31 cellular contexts compared by ENCODE assay signal in the genomic region with DNA sequence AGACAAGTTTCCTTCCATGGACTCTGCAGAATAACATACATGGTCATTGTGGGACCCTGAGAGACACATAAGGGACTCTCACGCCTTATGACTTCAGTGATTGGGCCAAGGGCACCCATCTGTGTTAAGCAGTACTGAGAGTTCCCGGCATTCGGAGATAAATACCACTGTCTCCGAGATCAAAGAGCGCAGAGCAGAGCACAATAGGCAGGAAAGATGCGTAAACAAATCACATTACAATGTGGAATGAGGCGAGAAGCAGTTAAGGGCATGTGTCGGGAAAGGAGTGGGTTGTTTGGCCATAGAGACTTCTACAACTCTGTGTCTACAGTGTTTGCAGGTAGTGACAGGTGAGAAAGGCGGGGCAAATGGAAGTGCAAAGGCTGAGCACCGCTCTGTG. TPM values are rescaled to one million over a fixed set of nuclear protein-coding genes. Genes with fewer than 3 reads are reported as not detected.
"Had no signal": no experiment of that assay in that cellular context is flagged by ENCODE, and none has a peak within 500 bp of the region (broad histone marks: within the 10 kb centered on the region; RNA-seq: fewer than 3 reads in every experiment).

No MANE protein-coding gene starts in this region.

- H3K36me3 Mint-ChIP-seq: immature natural killer cell; natural killer cell; stimulated activated memory B cell treated with anti-CD40 and anti-IgM and Interleukin-4, amounts not matched to agents 10 μg/mL and 1 μg/mL and 100 μg/mL, for 72 hours; type B pancreatic cell had no signal

- H3K4me3 Mint-ChIP-seq: immature natural killer cell; natural killer cell; stimulated activated memory B cell treated with anti-CD40 and anti-IgM and Interleukin-4, amounts not matched to agents 10 μg/mL and 1 μg/mL and 100 μg/mL, for 72 hours; type B pancreatic cell had no signal

- H3K4me1 Mint-ChIP-seq: immature natural killer cell; natural killer cell; stimulated activated memory B cell treated with anti-CD40 and anti-IgM and Interleukin-4, amounts not matched to agents 10 μg/mL and 1 μg/mL and 100 μg/mL, for 72 hours had no signal

- ATAC-seq: heart right ventricle; left ventricle myocardium superior; lower lobe of right lung; natural killer cell; psoas muscle; right cardiac atrium; stimulated activated memory B cell treated with anti-CD40 and anti-IgM and Interleukin-4, amounts not matched to agents 10 μg/mL and 1 μg/mL and 100 μg/mL, for 72 hours; stimulated activated naive CD8-positive, alpha-beta T cell treated with anti-CD3 and anti-CD28 coated beads, Interleukin-15, Interleukin-2, amounts not matched to agents 100 U/mL and 50 U/mL, for 24 hours had no signal

- H3K27ac Mint-ChIP-seq: immature natural killer cell; natural killer cell; stimulated activated memory B cell treated with anti-CD40 and anti-IgM and Interleukin-4, amounts not matched to agents 10 μg/mL and 1 μg/mL and 100 μg/mL, for 72 hours; type B pancreatic cell had no signal

- H3K27me3 Mint-ChIP-seq: type B pancreatic cell had no signal

- DNase-seq: dorsolateral prefrontal cortex; effector CD4-positive, alpha-beta T cell; foreskin melanocyte; glutamatergic neuron; heart right ventricle; hippocampal formation; immature natural killer cell; islet precursor cell; kidney glomerular epithelial cell; left ventricle myocardium superior; lower lobe of right lung; natural killer cell; occipital lobe; ovary; posterior cingulate gyrus; psoas muscle; sigmoid colon; stimulated activated CD4-positive, alpha-beta T cell treated with anti-CD3 and anti-CD28 coated beads, Interleukin-2, amount 100 ng/mL, for 24 hours; stimulated activated CD4-positive, alpha-beta T cell treated with anti-CD3 and anti-CD28 coated beads, Interleukin-4, amount 100 ng/mL, for 24 hours; stimulated activated naive CD8-positive, alpha-beta T cell treated with anti-CD3 and anti-CD28 coated beads, Interleukin-15, Interleukin-2, amounts not matched to agents 100 U/mL and 50 U/mL, for 24 hours; substantia nigra; testis; tibial artery had no signal

RNA-seq across cellular contexts. Expression of a gene that starts 57.6 kb away (rescaled TPM):
- total RNA-seq: endothelial cell of umbilical vein, epithelial cell of proximal tubule, fibroblast of lung, heart right ventricle, left ventricle myocardium superior, lower lobe of right lung, mononuclear cell, natural killer cell, ovary, psoas muscle, right cardiac atrium, skeletal muscle tissue had no signal
